19 cellular contexts compared by ENCODE assay signal in the genomic region with DNA sequence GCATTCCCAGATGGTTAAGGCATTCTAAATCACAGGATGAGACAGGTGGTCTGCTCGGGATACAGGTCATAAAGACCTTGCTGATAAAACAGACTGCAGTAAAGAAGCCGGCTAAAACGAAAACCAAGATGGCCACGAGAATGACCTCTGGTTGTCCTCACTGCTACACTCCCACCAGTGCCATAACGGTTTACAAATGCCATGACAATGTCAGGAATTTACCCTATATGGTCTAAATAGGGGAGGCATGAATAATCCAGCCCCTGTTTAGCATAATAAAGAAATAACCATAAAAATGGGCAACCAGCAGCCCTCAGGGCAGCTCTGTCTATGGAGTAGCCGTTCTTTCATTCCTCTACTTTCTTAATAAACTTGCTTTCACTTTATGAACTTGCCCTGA.
"Had no signal": no experiment of that assay in that cellular context is flagged by ENCODE, and none has a peak within 500 bp of the region (broad histone marks: within the 10 kb centered on the region; RNA-seq: fewer than 3 reads in every experiment).

No MANE protein-coding gene starts in this region.

- H3K9me3 Mint-ChIP-seq: nephron, type B pancreatic cell had no signal

- H3K27me3 Mint-ChIP-seq: dendritic cell treated with granulocyte-macrophage colony-stimulating factor and Interleukin-4, amounts not matched to agents 40 ng/mL and 50 ng/mL, for 4 days; naive B cell had no signal

- H3K9me3 ChIP-seq: esophagus squamous epithelium, gastroesophageal sphincter, psoas muscle, right atrium auricular region, suprapubic skin, thyroid gland had no signal

- DNase-seq: esophagus squamous epithelium; foreskin fibroblast; glutamatergic neuron; left colon; left ventricle myocardium superior; mesendoderm; naive B cell; psoas muscle; small intestine; stimulated activated CD4-positive, alpha-beta T cell treated with anti-CD3 and anti-CD28 coated beads, Interleukin-2, amount 100 ng/mL, for 48 hours; stimulated activated naive CD8-positive, alpha-beta T cell treated with anti-CD3 and anti-CD28 coated beads, Interleukin-15, Interleukin-2, amounts not matched to agents 100 U/mL and 50 U/mL, for 24 hours; thyroid gland had no signal

- H3K4me3 Mint-ChIP-seq: dendritic cell treated with granulocyte-macrophage colony-stimulating factor and Interleukin-4, amounts not matched to agents 40 ng/mL and 50 ng/mL, for 4 days; naive B cell; nephron; type B pancreatic cell had no signal

- H3K36me3 Mint-ChIP-seq: naive B cell, type B pancreatic cell had no signal

- H3K9ac ChIP-seq: parathyroid adenoma had no signal

- ATAC-seq: gastroesophageal sphincter; left colon; left ventricle myocardium superior; psoas muscle; stimulated activated naive CD8-positive, alpha-beta T cell treated with anti-CD3 and anti-CD28 coated beads, Interleukin-15, Interleukin-2, amounts not matched to agents 100 U/mL and 50 U/mL, for 24 hours had no signal

- H3K27ac Mint-ChIP-seq: dendritic cell treated with granulocyte-macrophage colony-stimulating factor and Interleukin-4, amounts not matched to agents 40 ng/mL and 50 ng/mL, for 4 days; naive B cell; nephron; type B pancreatic cell had no signal

- H3K4me1 ChIP-seq: esophagus squamous epithelium, gastroesophageal sphincter, parathyroid adenoma, psoas muscle, right atrium auricular region, suprapubic skin, thyroid gland had no signal

- H3K27me3 ChIP-seq: esophagus squamous epithelium, gastroesophageal sphincter, right atrium auricular region, suprapubic skin, thyroid gland had no signal

- H3K27ac ChIP-seq: esophagus squamous epithelium, gastroesophageal sphincter, parathyroid adenoma, psoas muscle, right atrium auricular region, suprapubic skin, thyroid gland had no signal

- H3K36me3 ChIP-seq: esophagus squamous epithelium, gastroesophageal sphincter, right atrium auricular region, suprapubic skin, thyroid gland had no signal

- H3K4me1 Mint-ChIP-seq: naive B cell, nephron had no signal

- H3K4me3 ChIP-seq: esophagus squamous epithelium, gastroesophageal sphincter, psoas muscle, right atrium auricular region, suprapubic skin, thyroid gland had no signal
